ENCODE assay signal across 24 cellular contexts in genomic region chr16:81276323-81276722, GRCh38. TPM values are rescaled to one million over a fixed set of nuclear protein-coding genes. Genes with fewer than 3 reads are reported as not detected.
DNase-seq lines count a peak whose midpoint lies in the region; ATAC-seq and TF ChIP-seq lines count a peak whose summit lies in the region.
"Had no signal": no experiment of that assay in that cellular context is flagged by ENCODE, and none has a peak within 500 bp of the region (broad histone marks: within the 10 kb centered on the region; RNA-seq: fewer than 3 reads in every experiment).

No MANE protein-coding gene starts in this region.

- no peak overlapping the region for H3K27ac ChIP-seq in upper lobe of right lung
- H3K27ac ChIP-seq: WERI-Rb-1 had no signal

- H3K4me1 Mint-ChIP-seq in nephron progenitor cell = peaks cover 27% of the 10 kb centered on the region
- H3K4me1 Mint-ChIP-seq: activated CD4-positive, alpha-beta T cell treated with anti-CD3 and anti-CD28 coated beads, Interleukin-2, amount 10 ng/mL, durations not matched to agents 7 days and 5 days; activated naive CD4-positive, alpha-beta T cell treated with anti-CD3 and anti-CD28 coated beads, Interleukin-2, amount 50 U/mL, for 24 hours; CD4-positive, alpha-beta memory T cell; central memory CD8-positive, alpha-beta T cell; stimulated activated memory B cell treated with anti-CD40 and anti-IgM and Interleukin-4, amounts not matched to agents 10 μg/mL and 1 μg/mL and 100 μg/mL, for 72 hours had no signal

- H3K9me3 ChIP-seq in upper lobe of right lung = no peaks in the 10 kb centered on the region
- H3K9me3 ChIP-seq: MG63, thyroid gland had no signal

- H3K4me1 ChIP-seq in upper lobe of right lung = no peaks in the 10 kb centered on the region

- no peaks in the 10 kb centered on the region for H3K36me3 Mint-ChIP-seq in nephron progenitor cell (ENCODE audit: low read depth)
- H3K36me3 Mint-ChIP-seq: activated naive CD4-positive, alpha-beta T cell treated with anti-CD3 and anti-CD28 coated beads, Interleukin-2, amount 50 U/mL, for 24 hours; CD4-positive, alpha-beta memory T cell; stimulated activated memory B cell treated with anti-CD40 and anti-IgM and Interleukin-4, amounts not matched to agents 10 μg/mL and 1 μg/mL and 100 μg/mL, for 72 hours had no signal

- ATAC-seq in upper lobe of right lung (peak; percentile 22), HG03520 (IDR thresholded peaks at IDR 0.05; ENCODE audit: unreplicated experiment) (no peak)
- ATAC-seq: K562; SK-N-SH treated with all-trans-retinoic acid at 6 μM for 48 hours; stimulated activated memory B cell treated with anti-CD40 and anti-IgM and Interleukin-4, amounts not matched to agents 10 μg/mL and 1 μg/mL and 100 μg/mL, for 72 hours had no signal

- DNase-seq in cerebellum (ENCODE audit: low spot score) (peak; percentile 24), hypothalamus (lab: John Stamatoyannopoulos, UW) (peak in 36 of 51 donors; percentile 3 to 71 (median 34)), pons (ENCODE audit: low spot score) (peak; percentile 28), upper lobe of right lung (no peak), nephron progenitor cell (no peak), foreskin melanocyte (no peak)
- DNase-seq: activated CD4-positive, alpha-beta T cell treated with anti-CD3 and anti-CD28 coated beads, Interleukin-2, amount 10 ng/mL, durations not matched to agents 7 days and 5 days; CD4-positive, alpha-beta memory T cell; effector CD4-positive, alpha-beta T cell; foreskin fibroblast; GOT3; islet precursor cell; MG63; NCI-H2081 treated with DMSO at 0.1 percent for 48 hours; NCI-H82; thyroid gland; WERI-Rb-1 had no signal

- TF ChIP-seq CTCF in upper lobe of right lung (IDR thresholded peaks at IDR 0.05) (no peak), nephron progenitor cell (IDR thresholded peaks at IDR 0.05) (no peak)

- H3K36me3 ChIP-seq in upper lobe of right lung = no peaks in the 10 kb centered on the region
- H3K36me3 ChIP-seq: MG63, thyroid gland, WERI-Rb-1 had no signal

- H3K9me3 Mint-ChIP-seq in nephron progenitor cell = no peaks in the 10 kb centered on the region
- H3K9me3 Mint-ChIP-seq: activated CD4-positive, alpha-beta T cell treated with anti-CD3 and anti-CD28 coated beads, Interleukin-2, amount 10 ng/mL, durations not matched to agents 7 days and 5 days; activated naive CD4-positive, alpha-beta T cell treated with anti-CD3 and anti-CD28 coated beads, Interleukin-2, amount 50 U/mL, for 24 hours; CD4-positive, alpha-beta memory T cell; central memory CD8-positive, alpha-beta T cell; stimulated activated memory B cell treated with anti-CD40 and anti-IgM and Interleukin-4, amounts not matched to agents 10 μg/mL and 1 μg/mL and 100 μg/mL, for 72 hours; T-helper 2 cell treated with Interferon-gamma antibody and Interleukin-4, amounts not matched to agents 5 μg/mL and 100 μg/mL, for 36 hours had no signal

- no peaks in the 10 kb centered on the region for H3K27me3 ChIP-seq in upper lobe of right lung
- H3K27me3 ChIP-seq: MG63, thyroid gland had no signal

- H3K4me3 ChIP-seq in upper lobe of right lung = no peak overlapping the region
- H3K4me3 ChIP-seq: K562, MG63, thyroid gland had no signal

- intact Hi-C loops in upper lobe of right lung (cut with DNase I) = no loop called here

- no peak overlapping the region for H3K27ac Mint-ChIP-seq in nephron progenitor cell
- H3K27ac Mint-ChIP-seq: activated CD4-positive, alpha-beta T cell treated with anti-CD3 and anti-CD28 coated beads, Interleukin-2, amount 10 ng/mL, durations not matched to agents 7 days and 5 days; activated naive CD4-positive, alpha-beta T cell treated with anti-CD3 and anti-CD28 coated beads, Interleukin-2, amount 50 U/mL, for 24 hours; CD4-positive, alpha-beta memory T cell; stimulated activated memory B cell treated with anti-CD40 and anti-IgM and Interleukin-4, amounts not matched to agents 10 μg/mL and 1 μg/mL and 100 μg/mL, for 72 hours; T-helper 2 cell treated with Interferon-gamma antibody and Interleukin-4, amounts not matched to agents 5 μg/mL and 100 μg/mL, for 36 hours had no signal

- H3K27me3 Mint-ChIP-seq in nephron progenitor cell (ENCODE audit: low read depth, poor library complexity) = peaks cover 3% of the 10 kb centered on the region
- H3K27me3 Mint-ChIP-seq: activated naive CD4-positive, alpha-beta T cell treated with anti-CD3 and anti-CD28 coated beads, Interleukin-2, amount 50 U/mL, for 24 hours had no signal

- no peak overlapping the region for H3K4me3 Mint-ChIP-seq in nephron progenitor cell
- H3K4me3 Mint-ChIP-seq: activated CD4-positive, alpha-beta T cell treated with anti-CD3 and anti-CD28 coated beads, Interleukin-2, amount 10 ng/mL, durations not matched to agents 7 days and 5 days; activated naive CD4-positive, alpha-beta T cell treated with anti-CD3 and anti-CD28 coated beads, Interleukin-2, amount 50 U/mL, for 24 hours; CD4-positive, alpha-beta memory T cell; central memory CD8-positive, alpha-beta T cell; stimulated activated memory B cell treated with anti-CD40 and anti-IgM and Interleukin-4, amounts not matched to agents 10 μg/mL and 1 μg/mL and 100 μg/mL, for 72 hours; T-helper 2 cell treated with Interferon-gamma antibody and Interleukin-4, amounts not matched to agents 5 μg/mL and 100 μg/mL, for 36 hours had no signal

RNA-seq across cellular contexts. Expression of gene BCO1, which starts 37.8 kb away (rescaled TPM):
- total RNA-seq in cerebellum (0.27 TPM), upper lobe of right lung (0.75 TPM)
- total RNA-seq: activated CD4-positive, alpha-beta T cell treated with anti-CD3 and anti-CD28 coated beads, Interleukin-2, amount 10 ng/mL, durations not matched to agents 7 days and 5 days; CD4-positive, alpha-beta memory T cell; K562 had no signal

RNA-seq across cellular contexts. Expression of gene GAN, which starts 38.4 kb away (rescaled TPM):
- total RNA-seq in cerebellum = 31.6 TPM
- total RNA-seq in upper lobe of right lung = 7.3 TPM

Comparison
In these comparisons a context has a peak if more than half of its experiments do, and no peak if none do; other contexts are left out.
1. DNase-seq: peak in cerebellum (single experiment), hypothalamus (36 of 51) and pons (single experiment); none in upper lobe of right lung (single experiment), nephron progenitor cell (single experiment) and foreskin melanocyte (single experiment).